Comparison of ENCODE assay signal across 1 cellular context in the genomic region with DNA sequence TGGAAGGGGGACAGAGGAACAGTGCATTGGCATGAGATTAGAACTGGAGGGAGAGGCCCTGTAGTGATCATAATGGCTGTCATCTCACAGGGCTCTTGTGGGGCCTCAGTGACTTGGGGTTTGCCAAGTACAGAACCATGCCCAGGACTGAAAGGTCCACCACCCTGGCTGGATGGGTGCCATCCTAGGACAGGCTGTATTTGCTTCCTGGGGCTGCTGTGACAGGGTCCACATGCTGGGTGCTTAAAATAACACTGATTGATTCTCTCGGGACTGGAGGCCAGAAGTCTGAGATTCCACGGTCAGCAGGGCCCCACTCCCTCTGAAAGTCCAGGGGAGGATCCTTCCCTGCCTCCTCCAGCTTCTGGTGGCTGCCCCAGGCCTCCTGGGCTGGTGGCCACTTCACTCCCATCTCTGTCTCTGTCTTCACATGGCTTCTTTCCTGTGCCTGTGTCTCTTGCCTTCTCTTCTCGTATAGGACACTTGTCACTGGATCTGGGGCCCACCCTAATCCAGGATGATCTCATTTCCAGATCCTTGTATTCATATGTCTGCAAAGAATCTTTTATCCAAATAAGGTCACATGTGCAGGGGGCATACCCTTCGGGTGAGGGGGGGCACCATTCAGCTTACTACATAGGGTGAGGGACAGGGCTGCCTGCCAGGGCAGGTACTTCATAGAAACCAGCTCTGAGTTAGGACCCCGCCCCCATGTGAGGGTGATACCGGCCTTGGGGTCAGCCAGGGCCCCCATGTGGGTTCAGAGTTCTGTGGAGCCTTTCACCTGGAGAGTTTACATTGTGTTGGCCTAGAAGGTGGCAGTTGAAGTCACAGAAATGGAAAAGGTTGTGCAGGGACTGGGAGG.
TF ChIP-seq lines count a peak whose summit lies in the region.

No MANE protein-coding gene starts in this region.

TF ChIP-seq in HepG2, 621 proteins besides CTCF, POLR2A, EP300 and RAD21:
- TF ChIP-seq, protein P1, sequence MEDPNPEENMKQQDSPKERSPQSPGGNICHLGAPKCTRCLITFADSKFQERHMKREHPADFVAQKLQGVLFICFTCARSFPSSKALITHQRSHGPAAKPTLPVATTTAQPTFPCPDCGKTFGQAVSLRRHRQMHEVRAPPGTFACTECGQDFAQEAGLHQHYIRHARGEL (CRISPR knock-in tag; IDR thresholded peaks at IDR 0.05) = no peak
- TF ChIP-seq PCBP2 (optimal IDR thresholded peaks at IDR 0.05; ENCODE audit: low read depth, low read length, poor library complexity, severe bottlenecking) (no peak), KDM5B (CRISPR knock-in tag; IDR thresholded peaks at IDR 0.05; ENCODE audit: borderline replicate concordance) (0 out of 2 replicates have a peak, but pooled peaks have one; percentile 23), RBM22 (optimal IDR thresholded peaks at IDR 0.05; ENCODE audit: low read length) (peak; percentile 75), ZNF883 (CRISPR knock-in tag; IDR thresholded peaks at IDR 0.05; ENCODE audit: not compliant biosample characterization) (no peak), ZNF670 (CRISPR knock-in tag; IDR thresholded peaks at IDR 0.05; ENCODE audit: borderline replicate concordance) (0 out of 2 replicates have a peak, but pooled peaks have one; percentile 44), NR2F1 (CRISPR knock-in tag; IDR thresholded peaks at IDR 0.05) (0 out of 4 replicates have a peak, but pooled peaks of 1 of the 2 experiments have one; percentile 11), SP5 (CRISPR knock-in tag; IDR thresholded peaks at IDR 0.05; ENCODE audit: borderline replicate concordance, low read depth) (no peak), HNRNPUL1 (IDR thresholded peaks at IDR 0.05; ENCODE audit: low read depth, low read length) (no peak), ZNF382 (CRISPR knock-in tag; IDR thresholded peaks at IDR 0.05; ENCODE audit: borderline replicate concordance) (no peak), ZNF282 (IDR thresholded peaks at IDR 0.05; ENCODE audit: partially characterized antibody) (no peak), PLRG1 (conservative IDR thresholded peaks at IDR 0.05) (no peak), HNF4A (CRISPR knock-in tag; IDR thresholded peaks at IDR 0.05) (peak; percentile 32; the same call in 1 of the 2 replicates), POGZ (CRISPR knock-in tag; IDR thresholded peaks at IDR 0.05) (no peak)
- TF ChIP-seq, protein P2, sequence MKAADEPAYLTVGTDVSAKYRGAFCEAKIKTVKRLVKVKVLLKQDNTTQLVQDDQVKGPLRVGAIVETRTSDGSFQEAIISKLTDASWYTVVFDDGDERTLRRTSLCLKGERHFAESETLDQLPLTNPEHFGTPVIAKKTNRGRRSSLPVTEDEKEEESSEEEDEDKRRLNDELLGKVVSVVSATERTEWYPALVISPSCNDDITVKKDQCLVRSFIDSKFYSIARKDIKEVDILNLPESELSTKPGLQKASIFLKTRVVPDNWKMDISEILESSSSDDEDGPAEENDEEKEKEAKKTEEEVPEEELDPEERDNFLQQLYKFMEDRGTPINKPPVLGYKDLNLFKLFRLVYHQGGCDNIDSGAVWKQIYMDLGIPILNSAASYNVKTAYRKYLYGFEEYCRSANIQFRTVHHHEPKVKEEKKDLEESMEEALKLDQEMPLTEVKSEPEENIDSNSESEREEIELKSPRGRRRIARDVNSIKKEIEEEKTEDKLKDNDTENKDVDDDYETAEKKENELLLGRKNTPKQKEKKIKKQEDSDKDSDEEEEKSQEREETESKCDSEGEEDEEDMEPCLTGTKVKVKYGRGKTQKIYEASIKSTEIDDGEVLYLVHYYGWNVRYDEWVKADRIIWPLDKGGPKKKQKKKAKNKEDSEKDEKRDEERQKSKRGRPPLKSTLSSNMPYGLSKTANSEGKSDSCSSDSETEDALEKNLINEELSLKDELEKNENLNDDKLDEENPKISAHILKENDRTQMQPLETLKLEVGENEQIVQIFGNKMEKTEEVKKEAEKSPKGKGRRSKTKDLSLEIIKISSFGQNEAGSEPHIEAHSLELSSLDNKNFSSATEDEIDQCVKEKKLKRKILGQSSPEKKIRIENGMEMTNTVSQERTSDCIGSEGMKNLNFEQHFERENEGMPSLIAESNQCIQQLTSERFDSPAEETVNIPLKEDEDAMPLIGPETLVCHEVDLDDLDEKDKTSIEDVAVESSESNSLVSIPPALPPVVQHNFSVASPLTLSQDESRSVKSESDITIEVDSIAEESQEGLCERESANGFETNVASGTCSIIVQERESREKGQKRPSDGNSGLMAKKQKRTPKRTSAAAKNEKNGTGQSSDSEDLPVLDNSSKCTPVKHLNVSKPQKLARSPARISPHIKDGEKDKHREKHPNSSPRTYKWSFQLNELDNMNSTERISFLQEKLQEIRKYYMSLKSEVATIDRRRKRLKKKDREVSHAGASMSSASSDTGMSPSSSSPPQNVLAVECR (CRISPR knock-in tag; IDR thresholded peaks at IDR 0.05; ENCODE audit: borderline replicate concordance) = 0 out of 2 replicates have a peak, but pooled peaks have one; percentile 4
- TF ChIP-seq, protein P3, sequence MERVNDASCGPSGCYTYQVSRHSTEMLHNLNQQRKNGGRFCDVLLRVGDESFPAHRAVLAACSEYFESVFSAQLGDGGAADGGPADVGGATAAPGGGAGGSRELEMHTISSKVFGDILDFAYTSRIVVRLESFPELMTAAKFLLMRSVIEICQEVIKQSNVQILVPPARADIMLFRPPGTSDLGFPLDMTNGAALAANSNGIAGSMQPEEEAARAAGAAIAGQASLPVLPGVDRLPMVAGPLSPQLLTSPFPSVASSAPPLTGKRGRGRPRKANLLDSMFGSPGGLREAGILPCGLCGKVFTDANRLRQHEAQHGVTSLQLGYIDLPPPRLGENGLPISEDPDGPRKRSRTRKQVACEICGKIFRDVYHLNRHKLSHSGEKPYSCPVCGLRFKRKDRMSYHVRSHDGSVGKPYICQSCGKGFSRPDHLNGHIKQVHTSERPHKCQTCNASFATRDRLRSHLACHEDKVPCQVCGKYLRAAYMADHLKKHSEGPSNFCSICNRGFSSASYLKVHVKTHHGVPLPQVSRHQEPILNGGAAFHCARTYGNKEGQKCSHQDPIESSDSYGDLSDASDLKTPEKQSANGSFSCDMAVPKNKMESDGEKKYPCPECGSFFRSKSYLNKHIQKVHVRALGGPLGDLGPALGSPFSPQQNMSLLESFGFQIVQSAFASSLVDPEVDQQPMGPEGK (CRISPR knock-in tag; IDR thresholded peaks at IDR 0.05) = peak; percentile 46; the same call in 1 of the 2 replicates
- TF ChIP-seq, protein P4, sequence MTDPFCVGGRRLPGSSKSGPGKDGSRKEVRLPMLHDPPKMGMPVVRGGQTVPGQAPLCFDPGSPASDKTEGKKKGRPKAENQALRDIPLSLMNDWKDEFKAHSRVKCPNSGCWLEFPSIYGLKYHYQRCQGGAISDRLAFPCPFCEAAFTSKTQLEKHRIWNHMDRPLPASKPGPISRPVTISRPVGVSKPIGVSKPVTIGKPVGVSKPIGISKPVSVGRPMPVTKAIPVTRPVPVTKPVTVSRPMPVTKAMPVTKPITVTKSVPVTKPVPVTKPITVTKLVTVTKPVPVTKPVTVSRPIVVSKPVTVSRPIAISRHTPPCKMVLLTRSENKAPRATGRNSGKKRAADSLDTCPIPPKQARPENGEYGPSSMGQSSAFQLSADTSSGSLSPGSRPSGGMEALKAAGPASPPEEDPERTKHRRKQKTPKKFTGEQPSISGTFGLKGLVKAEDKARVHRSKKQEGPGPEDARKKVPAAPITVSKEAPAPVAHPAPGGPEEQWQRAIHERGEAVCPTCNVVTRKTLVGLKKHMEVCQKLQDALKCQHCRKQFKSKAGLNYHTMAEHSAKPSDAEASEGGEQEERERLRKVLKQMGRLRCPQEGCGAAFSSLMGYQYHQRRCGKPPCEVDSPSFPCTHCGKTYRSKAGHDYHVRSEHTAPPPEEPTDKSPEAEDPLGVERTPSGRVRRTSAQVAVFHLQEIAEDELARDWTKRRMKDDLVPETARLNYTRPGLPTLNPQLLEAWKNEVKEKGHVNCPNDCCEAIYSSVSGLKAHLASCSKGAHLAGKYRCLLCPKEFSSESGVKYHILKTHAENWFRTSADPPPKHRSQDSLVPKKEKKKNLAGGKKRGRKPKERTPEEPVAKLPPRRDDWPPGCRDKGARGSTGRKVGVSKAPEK (CRISPR knock-in tag; IDR thresholded peaks at IDR 0.05; ENCODE audit: borderline replicate concordance) = no peak
- TF ChIP-seq, protein P5, sequence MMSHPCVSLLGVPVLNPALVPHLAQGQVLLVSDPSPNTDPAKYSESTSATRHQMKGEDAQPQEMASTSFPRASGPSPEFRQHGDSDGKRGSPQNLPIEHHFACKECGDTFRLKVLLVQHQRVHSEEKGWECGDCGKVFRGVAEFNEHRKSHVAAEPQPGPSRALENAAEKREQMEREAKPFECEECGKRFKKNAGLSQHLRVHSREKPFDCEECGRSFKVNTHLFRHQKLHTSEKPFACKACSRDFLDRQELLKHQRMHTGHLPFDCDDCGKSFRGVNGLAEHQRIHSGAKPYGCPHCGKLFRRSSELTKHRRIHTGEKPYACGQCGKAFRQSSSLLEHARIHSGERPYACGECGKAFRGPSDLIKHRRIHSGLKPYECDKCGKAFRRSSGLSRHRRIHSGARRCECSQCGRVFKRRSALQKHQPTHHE (CRISPR knock-in tag; IDR thresholded peaks at IDR 0.05; ENCODE audit: borderline replicate concordance) = no peak
- TF ChIP-seq, protein P6, sequence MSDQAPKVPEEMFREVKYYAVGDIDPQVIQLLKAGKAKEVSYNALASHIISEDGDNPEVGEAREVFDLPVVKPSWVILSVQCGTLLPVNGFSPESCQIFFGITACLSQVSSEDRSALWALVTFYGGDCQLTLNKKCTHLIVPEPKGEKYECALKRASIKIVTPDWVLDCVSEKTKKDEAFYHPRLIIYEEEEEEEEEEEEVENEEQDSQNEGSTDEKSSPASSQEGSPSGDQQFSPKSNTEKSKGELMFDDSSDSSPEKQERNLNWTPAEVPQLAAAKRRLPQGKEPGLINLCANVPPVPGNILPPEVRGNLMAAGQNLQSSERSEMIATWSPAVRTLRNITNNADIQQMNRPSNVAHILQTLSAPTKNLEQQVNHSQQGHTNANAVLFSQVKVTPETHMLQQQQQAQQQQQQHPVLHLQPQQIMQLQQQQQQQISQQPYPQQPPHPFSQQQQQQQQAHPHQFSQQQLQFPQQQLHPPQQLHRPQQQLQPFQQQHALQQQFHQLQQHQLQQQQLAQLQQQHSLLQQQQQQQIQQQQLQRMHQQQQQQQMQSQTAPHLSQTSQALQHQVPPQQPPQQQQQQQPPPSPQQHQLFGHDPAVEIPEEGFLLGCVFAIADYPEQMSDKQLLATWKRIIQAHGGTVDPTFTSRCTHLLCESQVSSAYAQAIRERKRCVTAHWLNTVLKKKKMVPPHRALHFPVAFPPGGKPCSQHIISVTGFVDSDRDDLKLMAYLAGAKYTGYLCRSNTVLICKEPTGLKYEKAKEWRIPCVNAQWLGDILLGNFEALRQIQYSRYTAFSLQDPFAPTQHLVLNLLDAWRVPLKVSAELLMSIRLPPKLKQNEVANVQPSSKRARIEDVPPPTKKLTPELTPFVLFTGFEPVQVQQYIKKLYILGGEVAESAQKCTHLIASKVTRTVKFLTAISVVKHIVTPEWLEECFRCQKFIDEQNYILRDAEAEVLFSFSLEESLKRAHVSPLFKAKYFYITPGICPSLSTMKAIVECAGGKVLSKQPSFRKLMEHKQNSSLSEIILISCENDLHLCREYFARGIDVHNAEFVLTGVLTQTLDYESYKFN (CRISPR knock-in tag; conservative IDR thresholded peaks at IDR 0.05) = peak; percentile 42; the same call in 1 of the 2 replicates
- TF ChIP-seq, protein P7, sequence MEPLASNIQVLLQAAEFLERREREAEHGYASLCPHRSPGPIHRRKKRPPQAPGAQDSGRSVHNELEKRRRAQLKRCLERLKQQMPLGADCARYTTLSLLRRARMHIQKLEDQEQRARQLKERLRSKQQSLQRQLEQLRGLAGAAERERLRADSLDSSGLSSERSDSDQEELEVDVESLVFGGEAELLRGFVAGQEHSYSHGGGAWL (CRISPR knock-in tag; IDR thresholded peaks at IDR 0.05) = no peak
- TF ChIP-seq, protein P8, sequence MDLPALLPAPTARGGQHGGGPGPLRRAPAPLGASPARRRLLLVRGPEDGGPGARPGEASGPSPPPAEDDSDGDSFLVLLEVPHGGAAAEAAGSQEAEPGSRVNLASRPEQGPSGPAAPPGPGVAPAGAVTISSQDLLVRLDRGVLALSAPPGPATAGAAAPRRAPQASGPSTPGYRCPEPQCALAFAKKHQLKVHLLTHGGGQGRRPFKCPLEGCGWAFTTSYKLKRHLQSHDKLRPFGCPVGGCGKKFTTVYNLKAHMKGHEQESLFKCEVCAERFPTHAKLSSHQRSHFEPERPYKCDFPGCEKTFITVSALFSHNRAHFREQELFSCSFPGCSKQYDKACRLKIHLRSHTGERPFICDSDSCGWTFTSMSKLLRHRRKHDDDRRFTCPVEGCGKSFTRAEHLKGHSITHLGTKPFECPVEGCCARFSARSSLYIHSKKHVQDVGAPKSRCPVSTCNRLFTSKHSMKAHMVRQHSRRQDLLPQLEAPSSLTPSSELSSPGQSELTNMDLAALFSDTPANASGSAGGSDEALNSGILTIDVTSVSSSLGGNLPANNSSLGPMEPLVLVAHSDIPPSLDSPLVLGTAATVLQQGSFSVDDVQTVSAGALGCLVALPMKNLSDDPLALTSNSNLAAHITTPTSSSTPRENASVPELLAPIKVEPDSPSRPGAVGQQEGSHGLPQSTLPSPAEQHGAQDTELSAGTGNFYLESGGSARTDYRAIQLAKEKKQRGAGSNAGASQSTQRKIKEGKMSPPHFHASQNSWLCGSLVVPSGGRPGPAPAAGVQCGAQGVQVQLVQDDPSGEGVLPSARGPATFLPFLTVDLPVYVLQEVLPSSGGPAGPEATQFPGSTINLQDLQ (CRISPR knock-in tag; IDR thresholded peaks at IDR 0.05) = no peak
TF ChIP-seq in HepG2: peak in this region for 8.
